11 cellular contexts compared by ENCODE assay signal in genomic region chr1:33471416-33471815, GRCh38. TPM values are rescaled to one million over a fixed set of nuclear protein-coding genes. Genes with fewer than 3 reads are reported as not detected.
DNase-seq lines count a peak whose midpoint lies in the region; ATAC-seq, FAIRE-seq and TF ChIP-seq lines count a peak whose summit lies in the region.
"Had no signal": no experiment of that assay in that cellular context is flagged by ENCODE, and none has a peak within 500 bp of the region (broad histone marks: within the 10 kb centered on the region; RNA-seq: fewer than 3 reads in every experiment).

No MANE protein-coding gene starts in this region.

- no peaks in the 10 kb centered on the region for H3K27me3 Mint-ChIP-seq in activated naive CD8-positive, alpha-beta T cell treated with anti-CD3 and anti-CD28 coated beads, Interleukin-2, amount 50 U/mL, for 24 hours
- no peaks in the 10 kb centered on the region for H3K27me3 Mint-ChIP-seq in activated naive CD8-positive, alpha-beta T cell treated with anti-CD3 and anti-CD28 coated beads for 36 hours

- H3K27me3 ChIP-seq in keratinocyte (ENCODE audit: control insufficient read depth, extremely low read depth, insufficient read depth, low read length) = no peaks in the 10 kb centered on the region
- H3K27me3 ChIP-seq in tibial nerve = no peaks in the 10 kb centered on the region
- H3K27me3 ChIP-seq: cardiac muscle cell had no signal

- H3K9ac ChIP-seq in SK-N-MC (ENCODE audit: insufficient read length) (peak overlapping the region; percentile 81), keratinocyte (ENCODE audit: control insufficient read depth, extremely low read depth, insufficient read depth, low read length) (no peak overlapping the region)

- H3K9me3 Mint-ChIP-seq in activated naive CD8-positive, alpha-beta T cell treated with anti-CD3 and anti-CD28 coated beads, Interleukin-2, amount 50 U/mL, for 24 hours = no peaks in the 10 kb centered on the region
- H3K9me3 Mint-ChIP-seq in activated naive CD8-positive, alpha-beta T cell treated with anti-CD3 and anti-CD28 coated beads for 36 hours = no peaks in the 10 kb centered on the region
- H3K9me3 Mint-ChIP-seq: mesothelial cell of epicardium had no signal

- FAIRE-seq in keratinocyte (lab: Jason Lieb, UNC) = no peak

- H3K27ac ChIP-seq in SK-N-MC = peak overlapping the region; percentile 74; the same call in 1 of the 2 replicates
- peak overlapping the region; percentile 17 for H3K27ac ChIP-seq in keratinocyte (ENCODE audit: control insufficient read depth, insufficient read depth, low read length)
- peak overlapping the region in 3 of 4 donors; percentile 37 to 87 (median 55) for H3K27ac ChIP-seq in tibial nerve

- no peaks in the 10 kb centered on the region for H3K36me3 Mint-ChIP-seq in activated naive CD8-positive, alpha-beta T cell treated with anti-CD3 and anti-CD28 coated beads, Interleukin-2, amount 50 U/mL, for 24 hours (ENCODE audit: low read depth)
- peaks cover 1% of the 10 kb centered on the region for H3K36me3 Mint-ChIP-seq in activated naive CD8-positive, alpha-beta T cell treated with anti-CD3 and anti-CD28 coated beads for 36 hours

- peak overlapping the region; percentile 38 for H3K4me3 Mint-ChIP-seq in activated naive CD8-positive, alpha-beta T cell treated with anti-CD3 and anti-CD28 coated beads, Interleukin-2, amount 50 U/mL, for 24 hours
- no peak overlapping the region for H3K4me3 Mint-ChIP-seq in activated naive CD8-positive, alpha-beta T cell treated with anti-CD3 and anti-CD28 coated beads for 36 hours

- DNase-seq in activated naive CD8-positive, alpha-beta T cell treated with anti-CD3 and anti-CD28 coated beads, Interleukin-2, amount 50 U/mL, for 24 hours = no peak
- DNase-seq in activated naive CD8-positive, alpha-beta T cell treated with anti-CD3 and anti-CD28 coated beads for 36 hours = no peak
- DNase-seq in SK-N-MC (ENCODE audit: low read depth, low spot score) = no peak
- DNase-seq in keratinocyte (ENCODE audit: low read depth, low spot score) = no peak
- DNase-seq in tibial nerve (ENCODE audit: low spot score in 2 of 2) = no peak
- DNase-seq in NCI-H2227 treated with DMSO at 0.1 percent for 48 hours (lab: John Stamatoyannopoulos, UW) = no peak

- whole genome bisulfite sequencing in tibial nerve, 2 donors = 91 to 94% methylated on average over 4 of the region's 4 CpGs

- peaks cover 15% of the 10 kb centered on the region for H3K79me2 ChIP-seq in keratinocyte (ENCODE audit: control insufficient read depth, insufficient read depth, low read length)

- dilution Hi-C loops in keratinocyte (cut with MboI; ENCODE audit: extremely low pct_ligation_motif_present, low sequenced_read_pairs) = no loop called here

- TF ChIP-seq POLR2A in tibial nerve (IDR thresholded peaks at IDR 0.05) = no peak

- H3K9me1 ChIP-seq in keratinocyte (ENCODE audit: control insufficient read depth, extremely low read depth, insufficient read depth, low read length) = no peaks in the 10 kb centered on the region

- no peak for ATAC-seq in activated naive CD8-positive, alpha-beta T cell treated with anti-CD3 and anti-CD28 coated beads, Interleukin-2, amount 50 U/mL, for 24 hours
- no peak for ATAC-seq in GM19455 (IDR thresholded peaks at IDR 0.05; ENCODE audit: unreplicated experiment)
- no peak for ATAC-seq in GM18907 (IDR thresholded peaks at IDR 0.05; ENCODE audit: unreplicated experiment)

- H3K27ac Mint-ChIP-seq in activated naive CD8-positive, alpha-beta T cell treated with anti-CD3 and anti-CD28 coated beads, Interleukin-2, amount 50 U/mL, for 24 hours = no peak overlapping the region
- no peak overlapping the region for H3K27ac Mint-ChIP-seq in activated naive CD8-positive, alpha-beta T cell treated with anti-CD3 and anti-CD28 coated beads for 36 hours

- H3K36me3 ChIP-seq in SK-N-MC (ENCODE audit: insufficient read depth, low read length) = no peaks in the 10 kb centered on the region
- peaks cover 0 to 3% of the 10 kb centered on the region in 2 experiments for H3K36me3 ChIP-seq in keratinocyte (ENCODE audit: control insufficient read depth in 2 of 2, extremely low read depth in 1 of 2, insufficient read depth in 2 of 2, low read length in 2 of 2)
- no peaks in the 10 kb centered on the region for H3K36me3 ChIP-seq in tibial nerve
- H3K36me3 ChIP-seq: cardiac muscle cell, HAP-1 had no signal

- H3K4me1 Mint-ChIP-seq in activated naive CD8-positive, alpha-beta T cell treated with anti-CD3 and anti-CD28 coated beads, Interleukin-2, amount 50 U/mL, for 24 hours = peaks cover 23% of the 10 kb centered on the region
- H3K4me1 Mint-ChIP-seq in activated naive CD8-positive, alpha-beta T cell treated with anti-CD3 and anti-CD28 coated beads for 36 hours = peaks cover 17% of the 10 kb centered on the region

- no peak for TF ChIP-seq CTCF in keratinocyte (optimal IDR thresholded peaks at IDR 0.05 in 1 of 3, IDR thresholded peaks at IDR 0.05 in 1 of 3, conservative IDR thresholded peaks at IDR 0.05 in 1 of 3; ENCODE audit: extremely low read depth in 1 of 3, insufficient read depth in 2 of 3, low read length in 3 of 3)
- TF ChIP-seq CTCF in tibial nerve (IDR thresholded peaks at IDR 0.05) = no peak

- H3K9me3 ChIP-seq in SK-N-MC (ENCODE audit: low read depth, low read length) = no peaks in the 10 kb centered on the region
- H3K9me3 ChIP-seq in keratinocyte (ENCODE audit: control insufficient read depth, low read depth, low read length) = no peaks in the 10 kb centered on the region
- no peaks in the 10 kb centered on the region for H3K9me3 ChIP-seq in tibial nerve
- H3K9me3 ChIP-seq: HAP-1 had no signal

- no peak for TF ChIP-seq EP300 in tibial nerve (IDR thresholded peaks at IDR 0.05)

- peak overlapping the region; percentile 75 for H3K4me2 ChIP-seq in keratinocyte (ENCODE audit: control insufficient read depth, extremely low read depth, insufficient read depth, low read depth, low read length)

- H4K20me1 ChIP-seq in keratinocyte (ENCODE audit: control insufficient read depth, extremely low read depth, insufficient read depth, low read length) = no peaks in the 10 kb centered on the region

- H3K4me1 ChIP-seq in keratinocyte (ENCODE audit: control insufficient read depth, extremely low read depth, insufficient read depth, low read length) (peaks cover 22% of the 10 kb centered on the region), tibial nerve (peaks cover 0 to 47% (median 6%) of the 10 kb centered on the region in 4 donors)

- H3K4me3 ChIP-seq in SK-N-MC (peak overlapping the region; percentile 84; the same call in 1 of the 2 replicates), keratinocyte (ENCODE audit: control insufficient read depth in 2 of 3, extremely low read depth in 1 of 3, insufficient read depth in 2 of 3, low read depth in 1 of 3, low read length in 3 of 3) (no peak overlapping the region), tibial nerve (no peak overlapping the region)
- H3K4me3 ChIP-seq: cardiac muscle cell had no signal

- no peak overlapping the region for H2AFZ ChIP-seq in keratinocyte (ENCODE audit: control insufficient read depth, low read length)

RNA-seq across cellular contexts. Expression of gene ZSCAN20, which starts 1.0 kb away (rescaled TPM):
- 1 to 10 TPM; 3.0 TPM for total RNA-seq in activated naive CD8-positive, alpha-beta T cell treated with anti-CD3 and anti-CD28 coated beads for 36 hours
- polyA plus RNA-seq in keratinocyte = 2.1 to 3.1 TPM (median 2.7 TPM) in 3 replicates
- 0.84 TPM for polyA plus RNA-seq in keratinocyte (2011; ENCODE audit: low read depth)
- 1.0 and 1.7 TPM in 2 replicates for polyA plus RNA-seq in keratinocyte (2011; cell fraction: cytosol; rRNA removed)
- 6.2 and 6.3 TPM in 2 replicates for polyA plus RNA-seq in keratinocyte (2011; cell fraction: nucleus; rRNA removed)
- polyA plus RNA-seq in keratinocyte (2012; ENCODE audit: low replicate concordance) = 1.5 and 1.9 TPM in 2 replicates
- 3.9 to 7.6 TPM (median 6.4 TPM) in 3 replicates for polyA minus RNA-seq in keratinocyte
- polyA minus RNA-seq in keratinocyte (2011; cell fraction: cytosol; rRNA and poly(A)+ RNA removed) = 6.1 TPM
- polyA minus RNA-seq in keratinocyte (2011; cell fraction: nucleus; rRNA and poly(A)+ RNA removed) = 8.7 and 14.6 TPM in 2 replicates
- total RNA-seq in tibial nerve = 1 to 10 TPM; 6.9 to 9.4 (median 7.8) TPM

RNA-seq across cellular contexts. Expression of gene PHC2, which starts 40.5 kb away (rescaled TPM):
- 10 to 100 TPM; 26.9 to 28.7 TPM for total RNA-seq in activated naive CD8-positive, alpha-beta T cell treated with anti-CD3 and anti-CD28 coated beads for 36 hours
- 34.7 to 101 TPM (median 51.7 TPM) in 3 replicates for polyA plus RNA-seq in keratinocyte
- polyA plus RNA-seq in keratinocyte (2011; ENCODE audit: low read depth) = 9.3 TPM
- polyA plus RNA-seq in keratinocyte (2011; cell fraction: cytosol; rRNA removed) = 52.3 and 70.5 TPM in 2 replicates
- polyA plus RNA-seq in keratinocyte (2011; cell fraction: nucleus; rRNA removed) = 68.4 and 96.8 TPM in 2 replicates
- 27.0 and 85.4 TPM in 2 replicates for polyA plus RNA-seq in keratinocyte (2012; ENCODE audit: low replicate concordance)
- 30.3 to 158 TPM (median 46.7 TPM) in 3 replicates for polyA minus RNA-seq in keratinocyte
- 40.1 TPM for polyA minus RNA-seq in keratinocyte (2011; cell fraction: cytosol; rRNA and poly(A)+ RNA removed)
- 26.6 and 30.7 TPM in 2 replicates for polyA minus RNA-seq in keratinocyte (2011; cell fraction: nucleus; rRNA and poly(A)+ RNA removed)
- 100 to 1,000 TPM; 152 to 458 (median 204) TPM for total RNA-seq in tibial nerve

Comparison
In these comparisons a context has a peak if more than half of its experiments do, and no peak if none do; other contexts are left out.
1. H3K27ac ChIP-seq: peak in every context shown above with its lines; median percentile 74 in SK-N-MC; 55 in tibial nerve; 17 in keratinocyte.
2. RNA of gene PHC2, which starts 40.5 kb away (total RNA-seq): 152 to 458 TPM in tibial nerve; 26.9 to 28.7 TPM in activated naive CD8-positive, alpha-beta T cell treated with anti-CD3 and anti-CD28 coated beads for 36 hours; every median in the first group is over 4 times any median in the second.